ENCODE assay signal across 8 cellular contexts in the genomic region with DNA sequence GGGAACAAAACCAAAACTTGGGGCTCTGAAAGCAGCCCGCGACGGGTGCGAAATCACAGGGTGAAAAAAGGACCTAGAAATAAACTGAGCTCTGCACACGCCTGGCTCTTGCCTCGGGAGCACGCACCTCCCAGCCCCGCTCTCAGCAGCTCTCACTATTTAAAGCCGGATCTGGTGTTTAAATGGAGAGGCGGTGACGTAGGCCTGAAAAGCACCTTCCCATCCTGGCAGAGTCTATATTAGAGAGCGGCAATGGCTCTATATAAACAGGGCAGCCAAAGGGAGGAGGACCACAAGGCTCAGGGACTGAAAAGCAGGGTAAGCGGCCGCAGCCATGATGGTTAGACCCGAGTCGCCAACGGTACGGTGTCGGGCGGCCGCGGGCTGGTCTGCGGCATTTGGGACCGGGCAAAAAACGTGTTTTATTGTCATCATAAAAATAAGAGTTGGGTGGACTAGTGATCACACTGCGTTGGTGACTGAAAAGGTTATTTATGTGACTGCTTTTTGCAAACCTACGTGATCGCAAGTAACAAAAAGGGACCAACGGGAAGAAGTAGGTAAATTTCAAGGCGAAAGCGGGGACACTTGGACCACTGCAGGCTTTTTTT. TPM values are rescaled to one million over a fixed set of nuclear protein-coding genes. Genes with fewer than 3 reads are reported as not detected.
A peak's percentile ranks its signal among the peaks of the same experiment; 100 is the strongest.
DNase-seq lines count a peak whose midpoint lies in the region; ATAC-seq and TF ChIP-seq lines count a peak whose summit lies in the region.

No MANE protein-coding gene starts in this region.

- peak overlapping the region; percentile 99 for H3K4me2 ChIP-seq in SU-DHL-6 (ENCODE audit: low read depth, low read length, poor library complexity, severe bottlenecking)

- H3K9ac ChIP-seq in SU-DHL-6 (ENCODE audit: low read length): peak overlapping the region; percentile 93

- peaks cover 23% of the 10 kb centered on the region for H3F3A ChIP-seq in SU-DHL-6 (ENCODE audit: insufficient read depth)

- H3K4me3 ChIP-seq in GM12875 (ENCODE audit: low read depth, low read length) (peak overlapping the region; percentile 90), SU-DHL-6 (ENCODE audit: insufficient read depth, low read length, poor library complexity, severe bottlenecking) (peak overlapping the region; percentile 86), ovary (peak overlapping the region; percentile 89), thyroid gland (replicated peaks in 1 of 3) (peak overlapping the region; percentile 55 to 92 (median 61))

- H3K9me3 ChIP-seq in SU-DHL-6 (ENCODE audit: insufficient read depth, low read length) (no peaks in the 10 kb centered on the region), ovary (no peaks in the 10 kb centered on the region), thyroid gland (no peaks in the 10 kb centered on the region)

- WGBS in ovary, 3 donors: 0% methylated on average over 31 of the region's 31 CpGs
- WGBS in thyroid gland, 2 donors: 0% methylated on average over 31 of the region's 31 CpGs

- no peaks in the 10 kb centered on the region for H3K27me3 ChIP-seq in SU-DHL-6 (ENCODE audit: low read length)
- H3K27me3 ChIP-seq in ovary: no peaks in the 10 kb centered on the region
- no peaks in the 10 kb centered on the region for H3K27me3 ChIP-seq in thyroid gland

- TF ChIP-seq POLR2A in ovary (IDR thresholded peaks at IDR 0.05) (peak; percentile 98), thyroid gland (IDR thresholded peaks at IDR 0.05) (peak; percentile 100)

- intact Hi-C loops in Right ventricle myocardium inferior (cut with DNase I): loop anchor here (5.0 kb wide), 1 partner anchor 47 kb away; no protein-coding TSS in a partner anchor
- intact Hi-C loops in ovary (cut with DNase I): loop anchor here in 1 of 4 donors (5.0 kb wide), 1 partner anchor 47 kb away; no protein-coding TSS in a partner anchor
- intact Hi-C loops in thyroid gland (cut with DNase I): no loop called here

- H3K36me3 Mint-ChIP-seq in activated naive CD8-positive, alpha-beta T cell treated with anti-CD3 and anti-CD28 coated beads, Interleukin-2, amount 50 U/mL, for 24 hours (ENCODE audit: low read depth): peaks cover 26% of the 10 kb centered on the region

- H3K4me3 Mint-ChIP-seq in activated naive CD8-positive, alpha-beta T cell treated with anti-CD3 and anti-CD28 coated beads, Interleukin-2, amount 50 U/mL, for 24 hours: peak overlapping the region; percentile 99

- TF ChIP-seq CTCF in GM12875 (IDR thresholded peaks at IDR 0.05; ENCODE audit: borderline replicate concordance, insufficient read depth, low read depth, low read length) (no peak), SU-DHL-6 (IDR thresholded peaks at IDR 0.05; ENCODE audit: insufficient read depth, low read length, poor library complexity, severe bottlenecking) (no peak), ovary (IDR thresholded peaks at IDR 0.05) (no peak), thyroid gland (IDR thresholded peaks at IDR 0.05) (peak in 1 of 6 experiments; percentile 15)

- no peaks in the 10 kb centered on the region for H3K9me3 Mint-ChIP-seq in activated naive CD8-positive, alpha-beta T cell treated with anti-CD3 and anti-CD28 coated beads, Interleukin-2, amount 50 U/mL, for 24 hours

- H3K9me2 ChIP-seq in SU-DHL-6 (replicated peaks; ENCODE audit: insufficient read depth, low read length): no peaks in the 10 kb centered on the region

- peak overlapping the region; percentile 89 for H3K27ac ChIP-seq in SU-DHL-6 (ENCODE audit: low read depth, low read length)
- H3K27ac ChIP-seq in ovary: peak overlapping the region; percentile 94 to 95
- peak overlapping the region; percentile 96 to 100 (median 100) for H3K27ac ChIP-seq in thyroid gland

- ATAC-seq in HG02763 (IDR thresholded peaks at IDR 0.05; ENCODE audit: unreplicated experiment): peak; percentile 58
- ATAC-seq in activated naive CD8-positive, alpha-beta T cell treated with anti-CD3 and anti-CD28 coated beads, Interleukin-2, amount 50 U/mL, for 24 hours: peak; percentile 78
- peak; percentile 87 for ATAC-seq in Right ventricle myocardium inferior

- H3K27me3 Mint-ChIP-seq in activated naive CD8-positive, alpha-beta T cell treated with anti-CD3 and anti-CD28 coated beads, Interleukin-2, amount 50 U/mL, for 24 hours: no peaks in the 10 kb centered on the region

- peak overlapping the region; percentile 2 for H2AFZ ChIP-seq in SU-DHL-6 (ENCODE audit: low read depth, low read length, severe bottlenecking)

- DNase-seq in NCI-H1417 (lab: John Stamatoyannopoulos, UW) (peak; percentile 95 to 100 (median 99)), Right ventricle myocardium inferior (ENCODE audit: missing footprints) (peak; percentile 93), ovary (peak; percentile 87 to 95 (median 90)), thyroid gland (peak; percentile 94 to 96)
- DNase-seq in activated naive CD8-positive, alpha-beta T cell treated with anti-CD3 and anti-CD28 coated beads, Interleukin-2, amount 50 U/mL, for 24 hours: peak; percentile 79

- no peak for TF ChIP-seq EP300 in ovary (IDR thresholded peaks at IDR 0.05)

- H3K4me1 ChIP-seq in ovary (ENCODE audit: insufficient read depth): peaks cover 6% of the 10 kb centered on the region
- H3K4me1 ChIP-seq in thyroid gland: peaks cover 19 to 35% of the 10 kb centered on the region in 2 donors

- peaks cover 48% of the 10 kb centered on the region for H3K4me1 Mint-ChIP-seq in activated naive CD8-positive, alpha-beta T cell treated with anti-CD3 and anti-CD28 coated beads, Interleukin-2, amount 50 U/mL, for 24 hours

- peaks cover 58% of the 10 kb centered on the region for H3K79me2 ChIP-seq in SU-DHL-6 (ENCODE audit: insufficient read depth, low read length)

- peak overlapping the region; percentile 99 for H3K27ac Mint-ChIP-seq in activated naive CD8-positive, alpha-beta T cell treated with anti-CD3 and anti-CD28 coated beads, Interleukin-2, amount 50 U/mL, for 24 hours

- H4K20me1 ChIP-seq in SU-DHL-6 (ENCODE audit: low read depth, low read length): no peaks in the 10 kb centered on the region

- H3K36me3 ChIP-seq in SU-DHL-6 (ENCODE audit: low read length) (peaks cover 15% of the 10 kb centered on the region; the same call in 1 of the 2 replicates), ovary (no peaks in the 10 kb centered on the region), thyroid gland (peaks cover 5 to 12% of the 10 kb centered on the region in 2 donors)

RNA-seq across cellular contexts. Expression of gene GTF2A1, which starts 1.4 kb away (rescaled TPM):
- total RNA-seq in Right ventricle myocardium inferior: 17.3 TPM
- 10 to 100 TPM; 13.1 to 38.4 (median 27.9) TPM for total RNA-seq in ovary
- 10 to 100 TPM; 10.1 to 21.5 TPM for polyA plus RNA-seq in ovary
- 10 to 100 TPM; 31.4 to 51.7 (median 39.7) TPM for total RNA-seq in thyroid gland

Comparison
In these comparisons a context has a peak if more than half of its experiments do, and no peak if none do; other contexts are left out.
1. Peak in every context shown above with its lines: DNase-seq, ATAC-seq, H3K4me3 ChIP-seq and H3K27ac ChIP-seq.